Comparison of ENCODE assay signal across 10 cellular contexts in the genomic region with DNA sequence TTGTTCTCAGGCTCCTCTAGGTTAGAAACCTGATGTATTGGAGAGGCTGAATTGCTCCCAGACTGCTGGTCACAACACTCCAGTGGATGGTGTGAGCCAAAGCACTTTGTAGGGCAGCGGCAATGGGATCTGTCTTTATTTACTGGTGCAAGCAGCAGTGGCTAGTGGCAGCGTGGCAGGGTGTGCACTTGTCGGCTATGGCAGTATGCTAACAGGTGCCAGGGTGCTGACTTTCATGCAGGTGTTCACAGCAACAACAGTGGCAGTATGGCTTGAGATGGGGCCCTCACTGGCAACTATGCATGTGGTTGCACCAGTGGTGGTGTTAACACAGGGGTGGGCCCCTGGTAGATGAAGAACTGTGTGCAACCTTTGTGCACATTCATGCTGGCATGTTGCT.
"Had no signal": no experiment of that assay in that cellular context is flagged by ENCODE, and none has a peak within 500 bp of the region (broad histone marks: within the 10 kb centered on the region; RNA-seq: fewer than 3 reads in every experiment).

No MANE protein-coding gene starts in this region.

- H3K4me3 ChIP-seq: GM23248, HAP-1 had no signal

- H2AFZ ChIP-seq: GM23248 had no signal

- H3K9ac ChIP-seq: GM23248 had no signal

- H3K9me3 ChIP-seq: HAP-1 had no signal

- H3K27me3 Mint-ChIP-seq: IgD-negative memory B cell had no signal

- DNase-seq: GM23248, GOT3, HFFc6, KBM-7 had no signal

- H3K4me3 Mint-ChIP-seq: HFFc6, IgD-negative memory B cell had no signal

- H3K27ac ChIP-seq: GM23248, HL-60 had no signal

- FAIRE-seq: H54, HepG2 had no signal

- H3K36me3 ChIP-seq: HAP-1 had no signal

- ATAC-seq: HCT116, HepG2 had no signal

- H3K4me1 Mint-ChIP-seq: IgD-negative memory B cell had no signal

- H3K36me3 Mint-ChIP-seq: IgD-negative memory B cell had no signal

- H3K27ac Mint-ChIP-seq: HFFc6, IgD-negative memory B cell had no signal
